8 cellular contexts compared by ENCODE assay signal in the genomic region with DNA sequence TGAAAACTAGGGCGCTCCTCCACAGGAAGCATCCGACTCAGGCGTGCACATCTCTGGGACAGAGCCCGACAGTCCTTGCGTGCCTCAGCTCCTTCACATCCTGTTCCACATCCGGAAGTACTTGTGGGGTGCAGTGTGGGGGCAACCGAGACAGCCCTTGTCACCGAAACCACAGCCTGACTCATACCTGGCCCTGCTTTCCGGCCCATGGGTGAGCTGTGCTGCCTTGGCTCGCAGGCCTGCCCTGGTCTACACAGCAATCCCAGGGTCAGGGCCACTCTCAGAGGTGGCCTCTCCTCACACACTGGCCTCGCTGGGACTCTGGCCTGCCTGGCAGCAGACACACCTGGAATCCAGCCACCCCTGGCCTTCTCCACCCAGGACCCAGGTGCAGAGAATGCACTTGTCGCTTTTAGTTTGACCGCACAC.
DNase-seq lines count a peak whose midpoint lies in the region; ATAC-seq and TF ChIP-seq lines count a peak whose summit lies in the region.

No MANE protein-coding gene starts in this region.

- DNase-seq in GM13976 (ENCODE audit: low spot score) (peak; percentile 94), NOMO-1 treated with dmso at 0.1 percent for 144 hours (lab: John Stamatoyannopoulos, UW; ENCODE audit: unreplicated experiment) (peak; percentile 77), activated T-cell treated with anti-CD3 and anti-CD28 coated beads for 4 hours (peak; percentile 77), fibroblast of villous mesenchyme (ENCODE audit: low read depth) (peak; percentile 88), gastrocnemius medialis (no peak), cerebellum (ENCODE audit: low spot score) (no peak), Caco-2 (no peak)

- H3K27me3 Mint-ChIP-seq in Caco-2 (ENCODE audit: insufficient read depth, unreplicated experiment) = no peaks in the 10 kb centered on the region

- peaks cover 11% of the 10 kb centered on the region for H3K9me3 Mint-ChIP-seq in Caco-2 (ENCODE audit: unreplicated experiment)

- no peak for TF ChIP-seq CTCF in GM13976 (IDR thresholded peaks at IDR 0.05; ENCODE audit: borderline replicate concordance, control extremely low read depth, extremely low read depth, insufficient read depth, missing control alignments)
- no peak for TF ChIP-seq CTCF in fibroblast of villous mesenchyme (IDR thresholded peaks at IDR 0.05; ENCODE audit: insufficient read depth, low read depth, low read length)
- TF ChIP-seq CTCF in gastrocnemius medialis (IDR thresholded peaks at IDR 0.05 in 4 of 5, conservative IDR thresholded peaks at IDR 0.05 in 1 of 5) = no peak
- TF ChIP-seq CTCF in Caco-2 (IDR thresholded peaks at IDR 0.05; ENCODE audit: insufficient read depth in 1 of 2, low read depth in 1 of 2, low read length in 1 of 2, severe bottlenecking in 1 of 2, unreplicated experiment in 1 of 2) = no peak

- H3K36me3 Mint-ChIP-seq in Caco-2 (ENCODE audit: insufficient read depth, unreplicated experiment) = peaks cover 90% of the 10 kb centered on the region

- H3K4me1 Mint-ChIP-seq in Caco-2 (ENCODE audit: low read depth, unreplicated experiment) = peaks cover 40% of the 10 kb centered on the region

- H3K27me3 ChIP-seq in gastrocnemius medialis = no peaks in the 10 kb centered on the region
- no peaks in the 10 kb centered on the region for H3K27me3 ChIP-seq in Caco-2 (replicated peaks; ENCODE audit: control insufficient read depth, insufficient read depth, low read length)

- no TSS peak for BruUV-seq in Caco-2 (replicated peaks; lab: Mats Ljungman, UMichigan)

- POLR2A ChIA-PET in Caco-2 (lab: Charles Lee) = no interaction called here

- H3K9me3 ChIP-seq in gastrocnemius medialis = no peaks in the 10 kb centered on the region
- H3K9me3 ChIP-seq in Caco-2 = no peaks in the 10 kb centered on the region

- peak overlapping the region in 1 of 4 donors; percentile 29 for H3K27ac ChIP-seq in gastrocnemius medialis

- no peak overlapping the region for H3K27ac Mint-ChIP-seq in Caco-2 (ENCODE audit: unreplicated experiment)

- H3K36me3 ChIP-seq in gastrocnemius medialis = peaks cover 0 to 13% of the 10 kb centered on the region in 2 donors
- peaks cover 7% of the 10 kb centered on the region for H3K36me3 ChIP-seq in Caco-2 (ENCODE audit: control insufficient read depth, insufficient read depth, low read length)

- no peak overlapping the region for H3K4me3 ChIP-seq in fibroblast of villous mesenchyme (ENCODE audit: low read depth, low read length)
- no peak overlapping the region for H3K4me3 ChIP-seq in gastrocnemius medialis
- no peak overlapping the region for H3K4me3 ChIP-seq in Caco-2 (ENCODE audit: low read depth, low read length)

- no peak for TF ChIP-seq POLR2A in gastrocnemius medialis (IDR thresholded peaks at IDR 0.05)

- intact Hi-C loops in gastrocnemius medialis (cut with DNase I; ENCODE audit: low total_unique reads) (no loop called here), Caco-2 (cut with micrococcal nuclease; ENCODE audit: unreplicated experiment) (no loop called here)

- in situ Hi-C loops in GM13976 (cut with MboI; ENCODE audit: low sequenced_read_pairs, unreplicated experiment) = no loop called here
- in situ Hi-C loops in gastrocnemius medialis (cut with MboI; ENCODE audit: low sequenced_read_pairs in 4 of 4) = no loop called here

- H3K4me1 ChIP-seq in gastrocnemius medialis = peaks cover 29 to 42% of the 10 kb centered on the region in 2 donors
- H3K4me1 ChIP-seq in Caco-2 = no peaks in the 10 kb centered on the region; the same call in 1 of the 2 replicates

- CTCF ChIA-PET in Caco-2 (lab: Charles Lee) = no interaction called here

- ATAC-seq in HG02759 (IDR thresholded peaks at IDR 0.05; ENCODE audit: unreplicated experiment) (peak; percentile 93), gastrocnemius medialis (peak; percentile 24 to 26)

- no peak overlapping the region for H3K4me3 Mint-ChIP-seq in Caco-2 (ENCODE audit: unreplicated experiment)

Comparison
In these comparisons a context has a peak if more than half of its experiments do, and no peak if none do; other contexts are left out.
1. DNase-seq: peak in GM13976 (single experiment), NOMO-1 treated with dmso at 0.1 percent for 144 hours (single experiment), activated T-cell treated with anti-CD3 and anti-CD28 coated beads for 4 hours (single experiment) and fibroblast of villous mesenchyme (single experiment); none in gastrocnemius medialis (0 of 2), cerebellum (single experiment) and Caco-2 (0 of 2).